ENCODE assay signal across 1 cellular context in genomic region chr13:40665061-40665753, GRCh38.
TF ChIP-seq lines count a peak whose summit lies in the region.

No MANE protein-coding gene starts in this region.

TF ChIP-seq in HEK293, 187 proteins besides CTCF, POLR2A, EP300 and RAD21 (continued from another document and continues in another):
- no peak for TF ChIP-seq ZNF10 (tag by site-specific recombination; IDR thresholded peaks at IDR 0.05)
- no peak for TF ChIP-seq ZNF211 (tag by site-specific recombination; IDR thresholded peaks at IDR 0.05; ENCODE audit: low read depth)
- no peak for TF ChIP-seq KLF1 (tag by site-specific recombination; IDR thresholded peaks at IDR 0.05)
- TF ChIP-seq ZNF530 (tag by site-specific recombination; IDR thresholded peaks at IDR 0.05; ENCODE audit: low read depth): no peak
- TF ChIP-seq ZNF701 (tag by site-specific recombination; IDR thresholded peaks at IDR 0.05): no peak
- no peak for TF ChIP-seq ZNF19 (tag by site-specific recombination; IDR thresholded peaks at IDR 0.05; ENCODE audit: low read depth)
- TF ChIP-seq ZNF707 (tag by site-specific recombination; IDR thresholded peaks at IDR 0.05): no peak
- no peak for TF ChIP-seq ZNF24 (tag by site-specific recombination; IDR thresholded peaks at IDR 0.05)
- TF ChIP-seq PRDM2 (tag by site-specific recombination; IDR thresholded peaks at IDR 0.05; ENCODE audit: borderline replicate concordance): no peak
- no peak for TF ChIP-seq ZNF768 (tag by site-specific recombination; IDR thresholded peaks at IDR 0.05)
- no peak for TF ChIP-seq ZNF639 (tag by site-specific recombination; IDR thresholded peaks at IDR 0.05)
- TF ChIP-seq HOXD13 (CRISPR knock-in tag; IDR thresholded peaks at IDR 0.05; ENCODE audit: borderline replicate concordance): no peak
- TF ChIP-seq ZNF114 (tag by site-specific recombination; IDR thresholded peaks at IDR 0.05): no peak
- TF ChIP-seq TRIM28 (IDR thresholded peaks at IDR 0.05; ENCODE audit: borderline replicate concordance, low read length): no peak
- no peak for TF ChIP-seq HOXA7 (CRISPR knock-in tag; IDR thresholded peaks at IDR 0.05; ENCODE audit: borderline replicate concordance)
- TF ChIP-seq HOXC10 (CRISPR knock-in tag; IDR thresholded peaks at IDR 0.05): no peak
- no peak for TF ChIP-seq SCRT1 (tag by site-specific recombination; IDR thresholded peaks at IDR 0.05; ENCODE audit: borderline replicate concordance)
- no peak for TF ChIP-seq TSHZ1 (tag by site-specific recombination; IDR thresholded peaks at IDR 0.05; ENCODE audit: borderline replicate concordance)
- no peak for TF ChIP-seq ZBTB1 (tag by site-specific recombination; IDR thresholded peaks at IDR 0.05)
- TF ChIP-seq ZIC2 (tag by site-specific recombination; IDR thresholded peaks at IDR 0.05): 0 out of 2 replicates have a peak, but pooled peaks have one; percentile 5
- no peak for TF ChIP-seq HIC1 (tag by site-specific recombination; IDR thresholded peaks at IDR 0.05)
- no peak for TF ChIP-seq ZNF138 (tag by site-specific recombination; IDR thresholded peaks at IDR 0.05; ENCODE audit: borderline replicate concordance)
- no peak for TF ChIP-seq BCL6B (tag by site-specific recombination; IDR thresholded peaks at IDR 0.05)
- no peak for TF ChIP-seq ZNF121 (tag by site-specific recombination; IDR thresholded peaks at IDR 0.05)
- TF ChIP-seq ZNF747 (tag by site-specific recombination; IDR thresholded peaks at IDR 0.05): no peak
- no peak for TF ChIP-seq ZNF174 (tag by site-specific recombination; IDR thresholded peaks at IDR 0.05)
- TF ChIP-seq ZNF214 (tag by site-specific recombination; IDR thresholded peaks at IDR 0.05; ENCODE audit: borderline replicate concordance): no peak
- TF ChIP-seq, protein P1, sequence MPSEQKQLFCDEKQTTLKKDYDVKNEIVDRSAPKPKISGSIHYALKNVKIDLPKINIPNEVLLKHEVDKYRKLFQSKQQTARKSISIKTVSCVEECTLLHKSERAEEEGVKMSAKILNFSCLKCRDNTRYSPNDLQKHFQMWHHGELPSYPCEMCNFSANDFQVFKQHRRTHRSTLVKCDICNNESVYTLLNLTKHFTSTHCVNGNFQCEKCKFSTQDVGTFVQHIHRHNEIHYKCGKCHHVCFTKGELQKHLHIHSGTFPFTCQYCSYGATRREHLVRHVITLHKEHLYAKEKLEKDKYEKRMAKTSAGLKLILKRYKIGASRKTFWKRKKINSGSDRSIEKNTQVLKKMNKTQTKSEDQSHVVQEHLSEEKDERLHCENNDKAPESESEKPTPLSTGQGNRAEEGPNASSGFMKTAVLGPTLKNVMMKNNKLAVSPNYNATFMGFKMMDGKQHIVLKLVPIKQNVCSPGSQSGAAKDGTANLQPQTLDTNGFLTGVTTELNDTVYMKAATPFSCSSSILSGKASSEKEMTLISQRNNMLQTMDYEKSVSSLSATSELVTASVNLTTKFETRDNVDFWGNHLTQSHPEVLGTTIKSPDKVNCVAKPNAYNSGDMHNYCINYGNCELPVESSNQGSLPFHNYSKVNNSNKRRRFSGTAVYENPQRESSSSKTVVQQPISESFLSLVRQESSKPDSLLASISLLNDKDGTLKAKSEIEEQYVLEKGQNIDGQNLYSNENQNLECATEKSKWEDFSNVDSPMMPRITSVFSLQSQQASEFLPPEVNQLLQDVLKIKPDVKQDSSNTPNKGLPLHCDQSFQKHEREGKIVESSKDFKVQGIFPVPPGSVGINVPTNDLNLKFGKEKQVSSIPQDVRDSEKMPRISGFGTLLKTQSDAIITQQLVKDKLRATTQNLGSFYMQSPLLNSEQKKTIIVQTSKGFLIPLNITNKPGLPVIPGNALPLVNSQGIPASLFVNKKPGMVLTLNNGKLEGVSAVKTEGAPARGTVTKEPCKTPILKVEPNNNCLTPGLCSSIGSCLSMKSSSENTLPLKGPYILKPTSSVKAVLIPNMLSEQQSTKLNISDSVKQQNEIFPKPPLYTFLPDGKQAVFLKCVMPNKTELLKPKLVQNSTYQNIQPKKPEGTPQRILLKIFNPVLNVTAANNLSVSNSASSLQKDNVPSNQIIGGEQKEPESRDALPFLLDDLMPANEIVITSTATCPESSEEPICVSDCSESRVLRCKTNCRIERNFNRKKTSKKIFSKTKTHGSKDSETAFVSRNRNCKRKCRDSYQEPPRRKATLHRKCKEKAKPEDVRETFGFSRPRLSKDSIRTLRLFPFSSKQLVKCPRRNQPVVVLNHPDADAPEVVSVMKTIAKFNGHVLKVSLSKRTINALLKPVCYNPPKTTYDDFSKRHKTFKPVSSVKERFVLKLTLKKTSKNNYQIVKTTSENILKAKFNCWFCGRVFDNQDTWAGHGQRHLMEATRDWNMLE (tag by site-specific recombination; conservative IDR thresholded peaks at IDR 0.05; ENCODE audit: low read depth): no peak
- peak; percentile 90 for TF ChIP-seq ZEB2 (tag by site-specific recombination; IDR thresholded peaks at IDR 0.05)
- no peak for TF ChIP-seq ZNF514 (tag by site-specific recombination; IDR thresholded peaks at IDR 0.05)
- TF ChIP-seq KLF7 (tag by site-specific recombination; IDR thresholded peaks at IDR 0.05; ENCODE audit: borderline replicate concordance): no peak
- no peak for TF ChIP-seq ZNF692 (tag by site-specific recombination; IDR thresholded peaks at IDR 0.05)
- TF ChIP-seq BCL11A (tag by site-specific recombination; IDR thresholded peaks at IDR 0.05; ENCODE audit: low read depth): 0 out of 2 replicates have a peak, but pooled peaks have one; percentile 65
- TF ChIP-seq ZNF202 (tag by site-specific recombination; IDR thresholded peaks at IDR 0.05; ENCODE audit: borderline replicate concordance): no peak
